Comparison of ENCODE assay signal across 8 cellular contexts in genomic region chr12:12562585-12563245, GRCh38. TPM values are rescaled to one million over a fixed set of nuclear protein-coding genes. Genes with fewer than 3 reads are reported as not detected.
DNase-seq lines count a peak whose midpoint lies in the region; ATAC-seq, FAIRE-seq and TF ChIP-seq lines count a peak whose summit lies in the region.

TSS of gene DUSP16 (minus strand) at chr12:12562863. CDS start at chr12:12521098, 41,765 bp downstream.

- FAIRE-seq in GM12892 (lab: Jason Lieb, UNC) = peak; percentile 88

- peaks cover 10% of the 10 kb centered on the region for H3K4me1 ChIP-seq in upper lobe of right lung

- H3K4me3 ChIP-seq in upper lobe of right lung = peak within 1 kb of the TSS; percentile 79

- H3K4me3 Mint-ChIP-seq in T-helper 1 cell treated with Interleukin-12 subunit alpha and Interleukin-12 subunit beta and Interleukin-4 antibody, amounts not matched to agents 30 μg/mL and 1 μg/mL, for 36 hours = peak within 1 kb of the TSS; percentile 87

- DNase-seq in GM12892 (ENCODE audit: insufficient read length) (peak; percentile 63), NCI-H1417 treated with DMSO at 0.1 percent for 48 hours (lab: John Stamatoyannopoulos, UW) (peak; percentile 70), amniotic stem cell (lab: John Stamatoyannopoulos, UW) (peak; percentile 95), left cardiac atrium (peak; percentile 94), posterior cingulate gyrus (peak; percentile 81 to 98 (median 86)), upper lobe of right lung (peak; percentile 97)

- peaks cover 5% of the 10 kb centered on the region for H3K9me3 Mint-ChIP-seq in T-helper 1 cell treated with Interleukin-12 subunit alpha and Interleukin-12 subunit beta and Interleukin-4 antibody, amounts not matched to agents 30 μg/mL and 1 μg/mL, for 36 hours

- H3K27me3 Mint-ChIP-seq in T-helper 1 cell treated with Interleukin-12 subunit alpha and Interleukin-12 subunit beta and Interleukin-4 antibody, amounts not matched to agents 30 μg/mL and 1 μg/mL, for 36 hours (ENCODE audit: low read depth) = no peaks in the 10 kb centered on the region

- H3K27me3 ChIP-seq in upper lobe of right lung = no peaks in the 10 kb centered on the region

- peaks cover 34% of the 10 kb centered on the region for H3K4me1 Mint-ChIP-seq in T-helper 1 cell treated with Interleukin-12 subunit alpha and Interleukin-12 subunit beta and Interleukin-4 antibody, amounts not matched to agents 30 μg/mL and 1 μg/mL, for 36 hours (ENCODE audit: low read depth)

- H3K27ac Mint-ChIP-seq in T-helper 1 cell treated with Interleukin-12 subunit alpha and Interleukin-12 subunit beta and Interleukin-4 antibody, amounts not matched to agents 30 μg/mL and 1 μg/mL, for 36 hours = peak within 1 kb of the TSS; percentile 96

- TF ChIP-seq CTCF in upper lobe of right lung (IDR thresholded peaks at IDR 0.05) = no peak

- H3K27ac ChIP-seq in upper lobe of right lung = peak within 1 kb of the TSS; percentile 99

- ATAC-seq in HG02763 (IDR thresholded peaks at IDR 0.05; ENCODE audit: unreplicated experiment) (peak; percentile 80), left cardiac atrium (peak; percentile 96 to 98), upper lobe of right lung (peak; percentile 95)

- peak; percentile 81; the same call in 1 of the 2 replicates for TF ChIP-seq POLR2A in GM12892 (IDR thresholded peaks at IDR 0.05; ENCODE audit: low read depth, low read length)

- H3K9me3 ChIP-seq in upper lobe of right lung = no peaks in the 10 kb centered on the region

- no peaks in the 10 kb centered on the region for H3K36me3 ChIP-seq in upper lobe of right lung

- intact Hi-C loops in left cardiac atrium (cut with DNase I) (loop anchor here in 1 of 2 donors (2.0 to 10.0 kb wide), 3 partner anchors 48 to 142 kb away; partner anchors contain the start of gene CREBL2), posterior cingulate gyrus (cut with DNase I) (loop anchor here (2.0 to 5.0 kb wide), 5 partner anchors 40 to 205 kb away; partner anchors contain the start of genes BORCS5 and GPR19), upper lobe of right lung (cut with DNase I) (no loop called here)

- peaks cover 17% of the 10 kb centered on the region for H3K36me3 Mint-ChIP-seq in T-helper 1 cell treated with Interleukin-12 subunit alpha and Interleukin-12 subunit beta and Interleukin-4 antibody, amounts not matched to agents 30 μg/mL and 1 μg/mL, for 36 hours (ENCODE audit: low read depth)

RNA-seq across cellular contexts. Expression of gene DUSP16, which starts in this region (rescaled TPM):
- 17.3 TPM for polyA plus RNA-seq in GM12892 (2012; ENCODE audit: missing spikeins)
- total RNA-seq in left cardiac atrium (10 to 100 TPM; 11.5 to 17.3 TPM), upper lobe of right lung (50.6 TPM)

Comparison
In these comparisons a context has a peak if more than half of its experiments do, and no peak if none do; other contexts are left out.
1. Peak in every context shown above with its lines: DNase-seq, ATAC-seq, H3K4me3 ChIP-seq and H3K27ac ChIP-seq.